Comparison of ENCODE assay signal across 1 cellular context in genomic region chr11:68525930-68526329, GRCh38.
TF ChIP-seq lines count a peak whose summit lies in the region.

No MANE protein-coding gene starts in this region.

TF ChIP-seq in HCT116, 20 proteins besides CTCF, POLR2A, EP300 and RAD21 (continued from another document):
- TF ChIP-seq CBX3 (IDR thresholded peaks at IDR 0.05; ENCODE audit: low read depth), result no peak
